ENCODE assay signal across 17 cellular contexts in the genomic region with DNA sequence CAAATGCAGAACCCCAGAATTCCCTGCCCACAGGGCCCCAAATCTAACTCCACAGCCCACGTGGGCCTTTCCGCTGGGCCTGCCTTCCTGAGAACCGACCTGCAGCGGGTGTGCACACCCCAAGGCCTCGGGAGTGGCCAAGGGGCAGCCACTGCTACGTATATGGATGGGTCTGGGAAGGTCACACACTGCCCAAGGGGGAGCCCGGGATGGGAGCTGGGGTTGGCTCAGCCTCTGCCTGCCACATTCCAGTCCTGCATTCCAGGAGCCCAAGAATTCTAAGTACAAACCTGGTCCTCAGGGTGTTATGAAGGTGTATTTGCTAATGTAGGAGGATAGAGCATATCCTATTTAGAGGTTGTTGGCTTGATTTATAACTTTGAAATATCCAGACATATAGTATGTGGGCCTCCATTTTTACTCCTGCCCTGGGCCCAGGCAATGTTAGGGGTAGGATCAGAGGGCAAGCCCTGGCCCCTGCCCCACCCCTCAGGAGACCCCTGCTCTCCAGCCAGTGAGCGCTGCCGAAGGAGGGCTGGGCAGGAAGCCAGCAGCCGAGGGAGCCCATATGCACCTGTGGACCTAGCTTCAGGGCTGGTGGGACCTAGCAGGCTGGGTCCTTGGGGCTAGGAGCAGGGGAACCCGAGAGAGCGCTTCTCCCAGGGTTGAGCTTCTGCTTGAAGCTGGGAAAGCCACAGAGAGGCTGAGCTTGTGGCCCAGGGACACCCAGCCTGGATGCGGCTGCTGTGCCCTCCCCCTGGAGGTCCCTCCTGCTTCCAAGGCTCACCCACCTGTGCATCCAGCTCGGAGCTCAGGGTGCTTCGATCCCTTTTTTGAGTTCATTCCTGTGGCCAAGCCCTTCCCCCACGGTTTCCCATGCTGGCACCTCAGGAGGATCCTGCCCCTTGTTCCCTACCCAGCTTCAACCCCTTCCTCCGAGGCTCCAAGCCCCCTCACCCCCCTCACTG. TPM values are rescaled to one million over a fixed set of nuclear protein-coding genes. Genes with fewer than 3 reads are reported as not detected.
DNase-seq lines count a peak whose midpoint lies in the region; ATAC-seq, FAIRE-seq and TF ChIP-seq lines count a peak whose summit lies in the region.
"Had no signal": no experiment of that assay in that cellular context is flagged by ENCODE, and none has a peak within 500 bp of the region (broad histone marks: within the 10 kb centered on the region; RNA-seq: fewer than 3 reads in every experiment).

No MANE protein-coding gene starts in this region.

- ATAC-seq in K562 = no peak

- no peaks in the 10 kb centered on the region for H3K36me3 ChIP-seq in Caco-2 (ENCODE audit: control insufficient read depth, insufficient read depth, low read length)
- H3K36me3 ChIP-seq in K562 (ENCODE audit: control insufficient read depth, insufficient read depth, low read length) = no peaks in the 10 kb centered on the region
- no peaks in the 10 kb centered on the region for H3K36me3 ChIP-seq in mesendoderm (ENCODE audit: control insufficient read depth, insufficient read depth, low read length)
- H3K36me3 ChIP-seq: BLaER1, thoracic aorta had no signal

- peak overlapping the region; percentile 34 to 88; a peak in 3 of 4 replicates for H3K9ac ChIP-seq in K562 (ENCODE audit: insufficient read depth in 1 of 2, low read depth in 2 of 2, low read length in 2 of 2)
- no peak overlapping the region for H3K9ac ChIP-seq in mesendoderm (ENCODE audit: low read length)
- H3K9ac ChIP-seq: BLaER1 had no signal

- no peaks in the 10 kb centered on the region for H3K79me1 ChIP-seq in mesendoderm (ENCODE audit: low read length)

- H2BK120ac ChIP-seq in mesendoderm (ENCODE audit: low read depth, low read length) = no peak overlapping the region

- TF ChIP-seq POLR2A in K562 (conservative IDR thresholded peaks at IDR 0.05) = no peak

- no peak overlapping the region for H2BK5ac ChIP-seq in mesendoderm (ENCODE audit: low read length)

- H3K4me2 ChIP-seq in K562 (ENCODE audit: insufficient read depth, low read length) = peak overlapping the region; percentile 5; the same call in 1 of the 2 replicates
- no peak overlapping the region for H3K4me2 ChIP-seq in mesendoderm (ENCODE audit: low read length)

- H3K27ac Mint-ChIP-seq in Caco-2 (ENCODE audit: unreplicated experiment) = peak overlapping the region; percentile 88
- H3K27ac Mint-ChIP-seq in activated CD4-positive, alpha-beta memory T cell treated with anti-CD3 and anti-CD28 coated beads, Interleukin-2, amount 10 ng/mL, durations not matched to agents 7 days and 5 days = no peak overlapping the region

- peaks cover 34% of the 10 kb centered on the region for H3K4me1 Mint-ChIP-seq in Caco-2 (ENCODE audit: low read depth, unreplicated experiment)
- H3K4me1 Mint-ChIP-seq in activated CD4-positive, alpha-beta memory T cell treated with anti-CD3 and anti-CD28 coated beads, Interleukin-2, amount 10 ng/mL, durations not matched to agents 7 days and 5 days = peaks cover 51% of the 10 kb centered on the region

- no peaks in the 10 kb centered on the region for H3K9me3 Mint-ChIP-seq in Caco-2 (ENCODE audit: unreplicated experiment)
- H3K9me3 Mint-ChIP-seq in activated CD4-positive, alpha-beta memory T cell treated with anti-CD3 and anti-CD28 coated beads, Interleukin-2, amount 10 ng/mL, durations not matched to agents 7 days and 5 days = no peaks in the 10 kb centered on the region

- no peaks in the 10 kb centered on the region for H3K27me3 Mint-ChIP-seq in Caco-2 (ENCODE audit: insufficient read depth, unreplicated experiment)
- no peaks in the 10 kb centered on the region for H3K27me3 Mint-ChIP-seq in activated CD4-positive, alpha-beta memory T cell treated with anti-CD3 and anti-CD28 coated beads, Interleukin-2, amount 10 ng/mL, durations not matched to agents 7 days and 5 days

- H3K9me3 ChIP-seq in Caco-2 = no peaks in the 10 kb centered on the region
- no peaks in the 10 kb centered on the region for H3K9me3 ChIP-seq in K562 (replicated peaks; ENCODE audit: control insufficient read depth, insufficient read depth, low read depth, low read length)
- H3K9me3 ChIP-seq: BLaER1, thoracic aorta had no signal

- peak overlapping the region; percentile 14; the same call in 1 of the 2 replicates for H2AFZ ChIP-seq in K562 (ENCODE audit: low read depth, low read length)

- H3K27ac ChIP-seq in K562 (ENCODE audit: extremely low read depth, low read depth, low read length) (peak overlapping the region; percentile 85), mesendoderm (ENCODE audit: low read depth, low read length) (no peak overlapping the region)
- H3K27ac ChIP-seq: thoracic aorta had no signal

- H3K4ac ChIP-seq in mesendoderm (ENCODE audit: low read depth, low read length) = no peak overlapping the region

- H2AK5ac ChIP-seq in mesendoderm (ENCODE audit: low read length) = no peak overlapping the region

- H2BK15ac ChIP-seq in mesendoderm (replicated peaks; ENCODE audit: low read depth) = no peak overlapping the region

- H4K8ac ChIP-seq in mesendoderm (ENCODE audit: low read depth, low read length) = no peak overlapping the region

- no peak overlapping the region for H3K56ac ChIP-seq in mesendoderm (ENCODE audit: low read length)

- H3K4me1 ChIP-seq in Caco-2 (peaks cover 79% of the 10 kb centered on the region), K562 (replicated peaks in 1 of 2; ENCODE audit: control insufficient read depth in 2 of 2, insufficient read depth in 2 of 2, low read length in 2 of 2) (peaks cover 77 to 97% of the 10 kb centered on the region in 2 experiments), mesendoderm (ENCODE audit: control insufficient read depth, low read depth, low read length) (peaks cover 10% of the 10 kb centered on the region)

- no peak for TF ChIP-seq EP300 in K562 (IDR thresholded peaks at IDR 0.05; ENCODE audit: low read length)

- POLR2A ChIA-PET in Caco-2 (lab: Charles Lee) (interaction anchor here (0.5 to 1.2 kb wide), 2 partner anchors 152 to 483 kb away, joined by 3 read pairs; no protein-coding TSS in a partner anchor), K562 (lab: Yijun Ruan, JAX) (interaction anchor here (0.6 to 1.9 kb wide), 9 partner anchors 8 to 1237 kb away, joined by 3 to 5 read pairs (median 4); a partner anchor contains a TSS)
- POLR2A ChIA-PET in activated CD4-positive, alpha-beta memory T cell treated with anti-CD3 and anti-CD28 coated beads, Interleukin-2, amount 10 ng/mL, durations not matched to agents 7 days and 5 days (lab: Charles Lee) = interaction anchor here (0.6 to 1.1 kb wide), 3 partner anchors 9 to 73 kb away, joined by 3 read pairs; a partner anchor contains a TSS

- in situ Hi-C loops in K562 (cut with MboI) = loop anchor here (5.0 kb wide), 2 partner anchors 49 to 234 kb away; no protein-coding TSS in a partner anchor

- H3K4me3 Mint-ChIP-seq in Caco-2 (ENCODE audit: unreplicated experiment) = peak overlapping the region; percentile 52
- H3K4me3 Mint-ChIP-seq in activated CD4-positive, alpha-beta memory T cell treated with anti-CD3 and anti-CD28 coated beads, Interleukin-2, amount 10 ng/mL, durations not matched to agents 7 days and 5 days = no peak overlapping the region

- peaks cover 14% of the 10 kb centered on the region for H3K36me3 Mint-ChIP-seq in Caco-2 (ENCODE audit: insufficient read depth, unreplicated experiment)
- no peaks in the 10 kb centered on the region for H3K36me3 Mint-ChIP-seq in activated CD4-positive, alpha-beta memory T cell treated with anti-CD3 and anti-CD28 coated beads, Interleukin-2, amount 10 ng/mL, durations not matched to agents 7 days and 5 days (ENCODE audit: low read depth)

- H3K18ac ChIP-seq in mesendoderm (ENCODE audit: low read length) = no peak overlapping the region

- H4K20me1 ChIP-seq in K562 (replicated peaks; ENCODE audit: control insufficient read depth, insufficient read depth, low read length) = no peaks in the 10 kb centered on the region
- H4K20me1 ChIP-seq: BLaER1 had no signal

- H3K9me1 ChIP-seq in K562 (ENCODE audit: control insufficient read depth, insufficient read depth, low read length) = no peaks in the 10 kb centered on the region

- no peak overlapping the region for H3K23ac ChIP-seq in mesendoderm (ENCODE audit: low read length)

- WGBS in K562 (ENCODE audit: insufficient coverage, low coverage, missing lambda C conversion rate) = 67% methylated on average over 15 of the region's 17 CpGs
- no CpG with 5 or more reads among the region's 17 CpGs for WGBS in mesendoderm (ENCODE audit: extremely low coverage, insufficient coverage, low lambda C conversion rate)

- no peak for FAIRE-seq in K562 (lab: Jason Lieb, UNC)

- no peak for TF ChIP-seq RAD21 in K562 (CRISPR knock-in tag; conservative IDR thresholded peaks at IDR 0.05 in 1 of 2, IDR thresholded peaks at IDR 0.05 in 1 of 2)

- DNase-seq in Caco-2 = peak; percentile 68 to 88
- DNase-seq in M059J (ENCODE audit: low read depth) = peak; percentile 59
- no peak for DNase-seq in K562 (ENCODE audit: extremely low read depth in 1 of 4, low spot score in 3 of 4)
- peak; percentile 34 for DNase-seq in mesendoderm
- DNase-seq in DMS79 (lab: John Stamatoyannopoulos, UW) = no peak
- no peak for DNase-seq in NCI-H510A (lab: John Stamatoyannopoulos, UW)
- DNase-seq in activated CD4-positive, alpha-beta memory T cell treated with anti-CD3 and anti-CD28 coated beads, Interleukin-2, amount 10 ng/mL, durations not matched to agents 7 days and 5 days = no peak
- DNase-seq in islet precursor cell = no peak
- DNase-seq: activated CD4-positive, alpha-beta T cell treated with anti-CD3 and anti-CD28 coated beads, Interleukin-2, amount 50 U/mL, for 4 hours; effector CD8-positive, alpha-beta T cell; NCI-H1436; NCI-H526 treated with DMSO at 0.1 percent for 48 hours had no signal

- H3K79me2 ChIP-seq in K562 (ENCODE audit: control insufficient read depth, insufficient read depth, low read length) (no peaks in the 10 kb centered on the region), mesendoderm (ENCODE audit: control insufficient read depth, insufficient read depth, low read length) (no peaks in the 10 kb centered on the region)

- CTCF ChIA-PET in Caco-2 (lab: Charles Lee) (interaction anchor here (0.8 to 2.3 kb wide), 4 partner anchors 12 to 95 kb away, joined by 3 to 7 read pairs (median 4); no protein-coding TSS in a partner anchor), K562 (lab: Yijun Ruan, JAX; ENCODE audit: low intra/inter-chr PET ratio) (no interaction called here)
- CTCF ChIA-PET in activated CD4-positive, alpha-beta memory T cell treated with anti-CD3 and anti-CD28 coated beads, Interleukin-2, amount 10 ng/mL, durations not matched to agents 7 days and 5 days (lab: Charles Lee) = interaction anchor here (0.8 kb wide), 1 partner anchor 50 kb away, joined by 4 read pairs; no protein-coding TSS in a partner anchor

- BruUV-seq in Caco-2 (replicated peaks; lab: Mats Ljungman, UMichigan) (no TSS peak), K562 (replicated peaks; lab: Mats Ljungman, UMichigan) (no TSS peak)

- TF ChIP-seq CTCF in Caco-2 (IDR thresholded peaks at IDR 0.05; ENCODE audit: insufficient read depth in 1 of 2, low read depth in 1 of 2, low read length in 1 of 2, severe bottlenecking in 1 of 2, unreplicated experiment in 1 of 2) (no peak), K562 (IDR thresholded peaks at IDR 0.05 in 2 of 3, conservative IDR thresholded peaks at IDR 0.05 in 1 of 3; ENCODE audit: insufficient read depth in 2 of 3, low read depth in 1 of 3, low read length in 3 of 3) (no peak)

- no peaks in the 10 kb centered on the region for H3K27me3 ChIP-seq in Caco-2 (replicated peaks; ENCODE audit: control insufficient read depth, insufficient read depth, low read length)
- no peaks in the 10 kb centered on the region for H3K27me3 ChIP-seq in K562 (ENCODE audit: control insufficient read depth in 2 of 2, insufficient read depth in 2 of 2, low read length in 2 of 2)
- H3K27me3 ChIP-seq in mesendoderm (ENCODE audit: insufficient read depth, low read length, poor library complexity) = no peaks in the 10 kb centered on the region
- H3K27me3 ChIP-seq: BLaER1 had no signal

- no peak overlapping the region for H4K5ac ChIP-seq in mesendoderm (ENCODE audit: low read length)

- H3K4me3 ChIP-seq in Caco-2 (ENCODE audit: low read depth, low read length) (no peak overlapping the region), K562 (no peak overlapping the region), mesendoderm (ENCODE audit: low read length) (no peak overlapping the region)
- H3K4me3 ChIP-seq: BLaER1, thoracic aorta had no signal

- intact Hi-C loops in Caco-2 (cut with micrococcal nuclease; ENCODE audit: unreplicated experiment) = loop anchor here (2.0 kb wide), 1 partner anchor 73 kb away; a partner anchor contains a TSS
- intact Hi-C loops in K562 (cut with micrococcal nuclease) = no loop called here

RNA-seq across cellular contexts. Expression of a gene that starts 20.8 kb away (rescaled TPM):
- 0.56 TPM in 1 of 2 replicates, not detected in the other for total RNA-seq in Caco-2 (2022)
- total RNA-seq in M059J (2014; rRNA removed; shearing (Covaris generic)) = 0.07 and 0.10 TPM in 2 replicates
- total RNA-seq in K562 (2011; cell fraction: chromatin; rRNA removed; ENCODE audit: low replicate concordance) = 0.21 TPM in 1 of 2 replicates, not detected in the other
- not detected in 2 replicates for total RNA-seq in K562 (2011; cell fraction: nucleolus; rRNA removed)
- not detected in 2 replicates for total RNA-seq in K562 (2011; cell fraction: nucleoplasm; rRNA removed)
- 0.12 TPM in 1 of 2 replicates, not detected in the other for total RNA-seq in K562 (2014; rRNA removed)
- total RNA-seq in K562 (2014; rRNA removed; fragmentation: Illumina TruSeq; extraction: Trizol) = not detected in 2 replicates
- not detected in 2 replicates for total RNA-seq in K562 (2015; rRNA removed; fragmentation: Illumina TruSeq; extraction: Trizol)
- 0.16 and 0.25 TPM in 2 replicates for total RNA-seq in K562 (2021)
- 0.23 and 0.24 TPM in 2 replicates for polyA plus RNA-seq in K562 (2011; rRNA removed)
- 0.07 and 0.37 TPM in 2 replicates for polyA plus RNA-seq in K562 (2011; cell fraction: cytosol; rRNA removed)
- polyA plus RNA-seq in K562 (2011; cell fraction: nucleus; rRNA removed) = 0.08 and 0.61 TPM in 2 replicates
- polyA plus RNA-seq in K562 (2012) = 0.22 and 1.5 TPM in 2 replicates
- polyA plus RNA-seq in K562 (2014; fragmentation: Illumina TruSeq; extraction: Trizol) = 0.06 TPM in 1 of 2 replicates, not detected in the other
- under 1 TPM; 0.06 to 0.10 TPM for polyA plus RNA-seq in K562 (2014; fragmentation: Nextera tagmentation; extraction: Ambion mirVana)
- not detected in 2 replicates for polyA plus RNA-seq in K562 (2014; rRNA removed)
- 0.35 TPM in 1 of 2 replicates, not detected in the other for polyA minus RNA-seq in K562 (2011; rRNA and poly(A)+ RNA removed)
- polyA minus RNA-seq in K562 (2011; cell fraction: cytosol; rRNA and poly(A)+ RNA removed) = 0.38 TPM in 1 of 2 replicates, not detected in the other
- not detected in 2 replicates for polyA minus RNA-seq in K562 (2011; cell fraction: nucleus; rRNA and poly(A)+ RNA removed)
- polyA plus RNA-seq in mesendoderm (2013, experiment 1 of 2) = 2.5 TPM
- polyA plus RNA-seq in mesendoderm (2013, experiment 2 of 2) = 2.9 TPM
- not detected for total RNA-seq in activated CD4-positive, alpha-beta memory T cell treated with anti-CD3 and anti-CD28 coated beads, Interleukin-2, amount 10 ng/mL, durations not matched to agents 7 days and 5 days
- total RNA-seq: pulmonary artery endothelial cell; RPMI7951; T-helper 2 cell treated with Interferon-gamma antibody and Interleukin-4, amounts not matched to agents 100 ng/mL and 5 ng/mL, for 36 hours; thoracic aorta had no signal

RNA-seq across cellular contexts. Expression of a gene that starts 45.5 kb away (rescaled TPM):
- total RNA-seq in Caco-2 (2022) = 31.4 and 38.1 TPM in 2 replicates
- 21.4 and 37.5 TPM in 2 replicates for total RNA-seq in M059J (2014; rRNA removed; shearing (Covaris generic))
- 17.2 and 52.5 TPM in 2 replicates for total RNA-seq in K562 (2011; cell fraction: chromatin; rRNA removed; ENCODE audit: low replicate concordance)
- total RNA-seq in K562 (2011; cell fraction: nucleolus; rRNA removed) = 48.0 and 55.7 TPM in 2 replicates
- total RNA-seq in K562 (2011; cell fraction: nucleoplasm; rRNA removed) = 32.8 and 33.4 TPM in 2 replicates
- total RNA-seq in K562 (2014; rRNA removed) = 4.8 and 5.7 TPM in 2 replicates
- 1.7 and 3.3 TPM in 2 replicates for total RNA-seq in K562 (2014; rRNA removed; fragmentation: Illumina TruSeq; extraction: Trizol)
- 6.1 and 6.6 TPM in 2 replicates for total RNA-seq in K562 (2015; rRNA removed; fragmentation: Illumina TruSeq; extraction: Trizol)
- 6.2 and 6.8 TPM in 2 replicates for total RNA-seq in K562 (2021)
- 8.2 and 12.8 TPM in 2 replicates for polyA plus RNA-seq in K562 (2011; rRNA removed)
- 15.1 and 15.7 TPM in 2 replicates for polyA plus RNA-seq in K562 (2011; cell fraction: cytosol; rRNA removed)
- 24.4 and 28.1 TPM in 2 replicates for polyA plus RNA-seq in K562 (2011; cell fraction: nucleus; rRNA removed)
- 12.7 and 16.6 TPM in 2 replicates for polyA plus RNA-seq in K562 (2012)
- polyA plus RNA-seq in K562 (2014; fragmentation: Illumina TruSeq; extraction: Trizol) = 6.4 and 6.8 TPM in 2 replicates
- polyA plus RNA-seq in K562 (2014; fragmentation: Nextera tagmentation; extraction: Ambion mirVana) = under 1 TPM in 1 of 2 experiments, not detected in 1; 0.04 TPM
- polyA plus RNA-seq in K562 (2014; rRNA removed) = 3.6 and 7.2 TPM in 2 replicates
- polyA minus RNA-seq in K562 (2011; rRNA and poly(A)+ RNA removed) = 7.0 and 9.6 TPM in 2 replicates
- polyA minus RNA-seq in K562 (2011; cell fraction: cytosol; rRNA and poly(A)+ RNA removed) = 8.2 and 10.7 TPM in 2 replicates
- 8.9 and 13.2 TPM in 2 replicates for polyA minus RNA-seq in K562 (2011; cell fraction: nucleus; rRNA and poly(A)+ RNA removed)
- polyA plus RNA-seq in mesendoderm (2013, experiment 1 of 2) = 9.6 TPM
- polyA plus RNA-seq in mesendoderm (2013, experiment 2 of 2) = 10.6 TPM
- total RNA-seq in activated CD4-positive, alpha-beta memory T cell treated with anti-CD3 and anti-CD28 coated beads, Interleukin-2, amount 10 ng/mL, durations not matched to agents 7 days and 5 days = 1 to 10 TPM; 3.8 to 4.3 TPM

Comparison
In these comparisons a context has a peak if more than half of its experiments do, and no peak if none do; other contexts are left out.
1. DNase-seq: peak in Caco-2 (2 of 2), M059J (single experiment) and mesendoderm (single experiment); none in K562 (0 of 4), DMS79 (single experiment), NCI-H510A (single experiment), activated CD4-positive, alpha-beta memory T cell treated with anti-CD3 and anti-CD28 coated beads, Interleukin-2, amount 10 ng/mL, durations not matched to agents 7 days and 5 days (single experiment) and islet precursor cell (single experiment).